ENCODE assay signal across 8 cellular contexts in genomic region chr6:1524040-1524480, GRCh38.
A peak's percentile ranks its signal among the peaks of the same experiment; 100 is the strongest.
DNase-seq lines count a peak whose midpoint lies in the region; ATAC-seq and TF ChIP-seq lines count a peak whose summit lies in the region.

No MANE protein-coding gene starts in this region.

- H2AK5ac ChIP-seq in mesendoderm (ENCODE audit: low read length): no peak overlapping the region

- no peak overlapping the region for H4K8ac ChIP-seq in mesendoderm (ENCODE audit: low read depth, low read length)

- TF ChIP-seq CTCF in HL-60 (IDR thresholded peaks at IDR 0.05; ENCODE audit: insufficient read depth, low read length): no peak
- no peak for TF ChIP-seq CTCF in omental fat pad (IDR thresholded peaks at IDR 0.05)

- H3K4me1 ChIP-seq in effector memory CD4-positive, alpha-beta T cell (ENCODE audit: control insufficient read depth, insufficient read depth, low read length, poor library complexity, severe bottlenecking): peaks cover 36% of the 10 kb centered on the region
- H3K4me1 ChIP-seq in mesendoderm (ENCODE audit: control insufficient read depth, low read depth, low read length): peaks cover 2% of the 10 kb centered on the region

- no peaks in the 10 kb centered on the region for H3K79me1 ChIP-seq in mesendoderm (ENCODE audit: low read length)

- WGBS in mesendoderm (ENCODE audit: extremely low coverage, insufficient coverage, low lambda C conversion rate): no CpG with 5 or more reads among the region's 37 CpGs

- no peaks in the 10 kb centered on the region for H3K36me3 ChIP-seq in effector memory CD4-positive, alpha-beta T cell (ENCODE audit: control insufficient read depth, insufficient read depth, low read length)
- H3K36me3 ChIP-seq in mesendoderm (ENCODE audit: control insufficient read depth, insufficient read depth, low read length): no peaks in the 10 kb centered on the region

- no peak overlapping the region for H3K4ac ChIP-seq in mesendoderm (ENCODE audit: low read depth, low read length)

- DNase-seq in HL-60 (ENCODE audit: low read depth in 1 of 2, low spot score in 1 of 2): peak; percentile 44 to 58
- peak; percentile 85 for DNase-seq in activated CD8-positive, alpha-beta memory T cell treated with anti-CD3 and anti-CD28 coated beads for 24 hours
- peak; percentile 40 to 75 (median 62) for DNase-seq in effector memory CD4-positive, alpha-beta T cell
- peak; percentile 88 for DNase-seq in mesendoderm
- DNase-seq in stimulated activated CD8-positive, alpha-beta memory T cell treated with anti-CD3 and anti-CD28 coated beads, Interleukin-2, amount 100 ng/mL, for 1 hour (ENCODE audit: low read depth in 2 of 2): peak; percentile 13 to 63
- DNase-seq in NCI-H345 treated with DMSO at 0.1 percent for 48 hours (lab: John Stamatoyannopoulos, UW; ENCODE audit: unreplicated experiment): no peak
- no peak for DNase-seq in omental fat pad (ENCODE audit: low spot score)

- no peak for ATAC-seq in HG02571 (IDR thresholded peaks at IDR 0.05; ENCODE audit: unreplicated experiment)
- ATAC-seq in omental fat pad (ENCODE audit: low FRiP score): no peak

- H3K4me2 ChIP-seq in mesendoderm (ENCODE audit: low read length): peak overlapping the region; percentile 36

- no peaks in the 10 kb centered on the region for H3K27me3 ChIP-seq in HL-60 (ENCODE audit: insufficient read depth, poor library complexity, severe bottlenecking)
- H3K27me3 ChIP-seq in effector memory CD4-positive, alpha-beta T cell (replicated peaks; ENCODE audit: control insufficient read depth, insufficient read depth, low read length, poor library complexity, severe bottlenecking): no peaks in the 10 kb centered on the region
- no peaks in the 10 kb centered on the region for H3K27me3 ChIP-seq in mesendoderm (ENCODE audit: insufficient read depth, low read length, poor library complexity)

- H2BK15ac ChIP-seq in mesendoderm (replicated peaks; ENCODE audit: low read depth): no peak overlapping the region

- H2BK120ac ChIP-seq in mesendoderm (ENCODE audit: low read depth, low read length): no peak overlapping the region

- H3K9ac ChIP-seq in mesendoderm (ENCODE audit: low read length): no peak overlapping the region

- H3K79me2 ChIP-seq in mesendoderm (ENCODE audit: control insufficient read depth, insufficient read depth, low read length): no peaks in the 10 kb centered on the region

- no peak overlapping the region for H3K18ac ChIP-seq in mesendoderm (ENCODE audit: low read length)

- no peak overlapping the region for H2BK5ac ChIP-seq in mesendoderm (ENCODE audit: low read length)

- H3K56ac ChIP-seq in mesendoderm (ENCODE audit: low read length): peak overlapping the region; percentile 74

- H3K9me3 ChIP-seq in effector memory CD4-positive, alpha-beta T cell (ENCODE audit: control insufficient read depth, low read length): no peaks in the 10 kb centered on the region

- no peak overlapping the region for H4K5ac ChIP-seq in mesendoderm (ENCODE audit: low read length)

- no peak overlapping the region for H3K23ac ChIP-seq in mesendoderm (ENCODE audit: low read length)

- H3K4me3 ChIP-seq in HL-60 (replicated peaks; ENCODE audit: insufficient read depth, low read length) (no peak overlapping the region), mesendoderm (ENCODE audit: low read length) (no peak overlapping the region)
- H3K4me3 ChIP-seq in effector memory CD4-positive, alpha-beta T cell (ENCODE audit: insufficient read depth, low read depth, low read length, poor library complexity, severe bottlenecking): peak overlapping the region; percentile 13

- no peak overlapping the region for H3K27ac ChIP-seq in HL-60 (replicated peaks)
- H3K27ac ChIP-seq in effector memory CD4-positive, alpha-beta T cell (ENCODE audit: insufficient read depth, low read length, poor library complexity, severe bottlenecking): peak overlapping the region; percentile 27
- H3K27ac ChIP-seq in mesendoderm (ENCODE audit: low read depth, low read length): no peak overlapping the region

Comparison
In these comparisons a context has a peak if more than half of its experiments do, and no peak if none do; other contexts are left out.
1. DNase-seq: peak in HL-60 (2 of 2), activated CD8-positive, alpha-beta memory T cell treated with anti-CD3 and anti-CD28 coated beads for 24 hours (single experiment), effector memory CD4-positive, alpha-beta T cell (3 of 3), mesendoderm (single experiment) and stimulated activated CD8-positive, alpha-beta memory T cell treated with anti-CD3 and anti-CD28 coated beads, Interleukin-2, amount 100 ng/mL, for 1 hour (2 of 2); none in NCI-H345 treated with DMSO at 0.1 percent for 48 hours (single experiment) and omental fat pad (single experiment).